In the genomic region with DNA sequence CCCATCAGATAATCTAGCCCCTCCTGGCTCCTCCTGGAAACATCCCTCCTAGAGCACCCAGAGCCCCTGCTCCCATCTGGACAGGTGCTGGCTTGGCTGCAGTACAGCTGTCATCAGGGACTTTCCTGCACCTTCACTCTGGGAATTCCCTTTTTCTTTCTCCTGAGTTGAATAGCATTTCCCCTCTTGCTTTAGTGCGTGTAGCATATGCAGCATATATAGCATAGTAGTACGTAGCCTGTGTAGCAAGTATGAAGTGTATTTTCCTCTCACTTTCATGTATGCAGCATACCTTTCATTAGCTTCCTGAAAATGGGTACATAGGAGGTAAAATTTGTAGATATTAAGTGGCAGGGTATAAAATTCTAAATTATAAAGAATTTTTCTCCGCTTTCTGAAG, we compare ENCODE assay signal across 10 cellular contexts.
DNase-seq lines count a peak whose midpoint lies in the region; ATAC-seq and TF ChIP-seq lines count a peak whose summit lies in the region.
"Had no signal": no experiment of that assay in that cellular context is flagged by ENCODE, and none has a peak within 500 bp of the region (broad histone marks: within the 10 kb centered on the region; RNA-seq: fewer than 3 reads in every experiment).

No MANE protein-coding gene starts in this region.

- peaks cover 84% of the 10 kb centered on the region for H3K36me3 Mint-ChIP-seq in CD8-positive, alpha-beta T cell

- DNase-seq in CD8-positive, alpha-beta T cell: no peak
- DNase-seq in NCI-H82 treated with DMSO at 0.1 percent for 48 hours (lab: John Stamatoyannopoulos, UW; ENCODE audit: unreplicated experiment) (peak; percentile 29), left lung (no peak), HK-2 (ENCODE audit: unreplicated experiment) (no peak), NCI-H69 (lab: John Stamatoyannopoulos, UW) (no peak)
- no peak for DNase-seq in activated CD4-positive, alpha-beta T cell treated with anti-CD3 and anti-CD28 coated beads, Interleukin-2, amount 50 U/mL, for 4 hours
- DNase-seq: left colon, thyroid gland had no signal

- H3K4me1 Mint-ChIP-seq in CD8-positive, alpha-beta T cell (ENCODE audit: low read depth): peaks cover 9% of the 10 kb centered on the region

- no peaks in the 10 kb centered on the region for H3K9me3 ChIP-seq in CD8-positive, alpha-beta T cell (ENCODE audit: low read length)
- no peaks in the 10 kb centered on the region for H3K9me3 ChIP-seq in left lung
- H3K9me3 ChIP-seq: thyroid gland had no signal

- H3K27me3 ChIP-seq in CD8-positive, alpha-beta T cell (ENCODE audit: insufficient read depth, low read length): no peaks in the 10 kb centered on the region
- no peaks in the 10 kb centered on the region for H3K27me3 ChIP-seq in left lung
- H3K27me3 ChIP-seq: thyroid gland had no signal

- H3K27me3 Mint-ChIP-seq in CD8-positive, alpha-beta T cell (ENCODE audit: low read depth): no peaks in the 10 kb centered on the region

- no peaks in the 10 kb centered on the region for H3K4me1 ChIP-seq in CD8-positive, alpha-beta T cell (ENCODE audit: insufficient read depth, low read length)
- H3K4me1 ChIP-seq in left lung: peaks cover 0 to 5% of the 10 kb centered on the region in 2 donors
- H3K4me1 ChIP-seq: thyroid gland had no signal

- H3K9me3 Mint-ChIP-seq in CD8-positive, alpha-beta T cell: no peaks in the 10 kb centered on the region

- peak overlapping the region; percentile 77 for H3K27ac Mint-ChIP-seq in CD8-positive, alpha-beta T cell

- H3K4me3 Mint-ChIP-seq in CD8-positive, alpha-beta T cell: no peak overlapping the region

- intact Hi-C loops in CD8-positive, alpha-beta T cell (cut with DNase I, micrococcal nuclease): no loop called here
- intact Hi-C loops in left lung (cut with DNase I): no loop called here

- H3K4me3 ChIP-seq in CD8-positive, alpha-beta T cell (ENCODE audit: low read depth, low read length): no peak overlapping the region
- no peak overlapping the region for H3K4me3 ChIP-seq in left lung
- H3K4me3 ChIP-seq: thyroid gland had no signal

- POLR2A ChIA-PET in CD8-positive, alpha-beta T cell (lab: Charles Lee): interaction anchor here (2.2 kb wide), 1 partner anchor 24 kb away, joined by 8 read pairs; no protein-coding TSS in a partner anchor

- no peak for TF ChIP-seq CTCF in CD8-positive, alpha-beta T cell (IDR thresholded peaks at IDR 0.05)
- TF ChIP-seq CTCF in left lung (IDR thresholded peaks at IDR 0.05): no peak

- CTCF ChIA-PET in CD8-positive, alpha-beta T cell (lab: Charles Lee): no interaction called here

- no peak for ATAC-seq in CD8-positive, alpha-beta T cell
- ATAC-seq in GM19035 (IDR thresholded peaks at IDR 0.05; ENCODE audit: unreplicated experiment) (peak; percentile 84), HG02852 (IDR thresholded peaks at IDR 0.05; ENCODE audit: unreplicated experiment) (peak; percentile 94), left lung (no peak)
- ATAC-seq: left colon had no signal

- H3K27ac ChIP-seq in CD8-positive, alpha-beta T cell (ENCODE audit: low read depth, low read length): no peak overlapping the region
- no peak overlapping the region for H3K27ac ChIP-seq in left lung
- H3K27ac ChIP-seq: thyroid gland had no signal

- H3K36me3 ChIP-seq in CD8-positive, alpha-beta T cell (ENCODE audit: insufficient read depth, low read length): peaks cover 32% of the 10 kb centered on the region
- H3K36me3 ChIP-seq in left lung: peaks cover 0 to 66% of the 10 kb centered on the region in 2 donors

Comparison
In these comparisons a context has a peak if more than half of its experiments do, and no peak if none do; other contexts are left out.
1. ATAC-seq: peak in GM19035 (single experiment) and HG02852 (single experiment); none in CD8-positive, alpha-beta T cell (single experiment) and left lung (single experiment).